ENCODE assay signal across 6 cellular contexts in genomic region chr11:124762624-124763155, GRCh38. TPM values are rescaled to one million over a fixed set of nuclear protein-coding genes. Genes with fewer than 3 reads are reported as not detected.
DNase-seq lines count a peak whose midpoint lies in the region; ATAC-seq, FAIRE-seq and TF ChIP-seq lines count a peak whose summit lies in the region.

No MANE protein-coding gene starts in this region.

- WGBS in GM23248 (ENCODE audit: low coverage in 1 of 2, low lambda C conversion rate in 2 of 2, missing lambda C conversion rate in 2 of 2), 2 experiments, result 1 to 2% methylated on average over 43 to 44 of the region's 45 CpGs

- H3K27me3 Mint-ChIP-seq in T-helper 17 cell, result peaks cover 32% of the 10 kb centered on the region

- peaks cover 7% of the 10 kb centered on the region; the same call in 1 of the 2 replicates for H3K4me1 ChIP-seq in GM23248 (ENCODE audit: insufficient read depth)
- peaks cover 20 to 25% of the 10 kb centered on the region in 2 donors for H3K4me1 ChIP-seq in kidney (ENCODE audit: control insufficient read depth in 1 of 2, insufficient read depth in 1 of 2, low read depth in 1 of 2, low read length in 2 of 2)

- H3K9me3 ChIP-seq in GM23248 (ENCODE audit: low read depth), result no peaks in the 10 kb centered on the region
- H3K9me3 ChIP-seq in T-helper 17 cell (ENCODE audit: control insufficient read depth, low read length, poor library complexity, severe bottlenecking), result no peaks in the 10 kb centered on the region
- H3K9me3 ChIP-seq in kidney (ENCODE audit: control insufficient read depth in 1 of 2, low read length in 2 of 2), result no peaks in the 10 kb centered on the region

- no peak for FAIRE-seq in kidney (lab: Jason Lieb, UNC)

- ATAC-seq in T-helper 17 cell (peak; percentile 44), GM18520 (IDR thresholded peaks at IDR 0.05; ENCODE audit: unreplicated experiment) (no peak), HG03097 (IDR thresholded peaks at IDR 0.05; ENCODE audit: low FRiP score, unreplicated experiment) (no peak)

- peak overlapping the region; percentile 68 for H3K4me3 ChIP-seq in GM23248
- H3K4me3 ChIP-seq in kidney (ENCODE audit: low read length in 2 of 2), result peak overlapping the region; percentile 40 to 72

- no peak for TF ChIP-seq CTCF in C4-2B (conservative IDR thresholded peaks at IDR 0.05)
- TF ChIP-seq CTCF in kidney (IDR thresholded peaks at IDR 0.05; ENCODE audit: borderline replicate concordance, extremely low read depth, insufficient read depth), result no peak

- H4K20me1 ChIP-seq in GM23248 (ENCODE audit: insufficient read depth), result 0 out of 2 replicates have a peak, but pooled peaks cover 4% of the 10 kb centered on the region

- intact Hi-C loops in kidney (cut with DNase I), result loop anchor here (5.0 kb wide), 1 partner anchor 90 kb away; the partner anchor contains the start of genes SIAE and SPA17

- H3K9me2 ChIP-seq in GM23248 (ENCODE audit: insufficient read depth), result no peaks in the 10 kb centered on the region

- H3K9ac ChIP-seq in GM23248 (peak overlapping the region; percentile 11; the same call in 1 of the 2 replicates), kidney (ENCODE audit: low read length in 2 of 2) (peak overlapping the region; percentile 44)

- in situ Hi-C loops in GM23248 (cut with MboI), result loop anchor here (10.0 kb wide), 1 partner anchor 88 kb away; the partner anchor contains the start of genes SIAE and SPA17

- H3F3A ChIP-seq in GM23248 (ENCODE audit: insufficient read depth), result no peaks in the 10 kb centered on the region

- H3K79me2 ChIP-seq in GM23248 (ENCODE audit: insufficient read depth), result no peaks in the 10 kb centered on the region

- H3K36me3 Mint-ChIP-seq in T-helper 17 cell (ENCODE audit: low read depth), result no peaks in the 10 kb centered on the region

- H3K36me3 ChIP-seq in GM23248 (ENCODE audit: low read depth), result peaks cover 7% of the 10 kb centered on the region
- H3K36me3 ChIP-seq in kidney (ENCODE audit: control insufficient read depth in 1 of 2, insufficient read depth in 2 of 2, low read length in 2 of 2), result no peaks in the 10 kb centered on the region

- peak; percentile 30 for DNase-seq in GM23248
- DNase-seq in T-helper 17 cell, result no peak
- DNase-seq in kidney, result peak; percentile 77

- peak overlapping the region; percentile 78 for H3K27ac Mint-ChIP-seq in T-helper 17 cell

- peaks cover 21% of the 10 kb centered on the region for H3K4me1 Mint-ChIP-seq in T-helper 17 cell

- H3K27me3 ChIP-seq in GM23248 (replicated peaks; ENCODE audit: insufficient read depth), result peaks cover 43% of the 10 kb centered on the region

- H3K27ac ChIP-seq in C4-2B (peak overlapping the region; percentile 14; the same call in 1 of the 2 replicates), GM23248 (no peak overlapping the region), kidney (ENCODE audit: low read depth in 2 of 2, low read length in 2 of 2) (peak overlapping the region; percentile 1 to 45)

- H3K4me3 Mint-ChIP-seq in T-helper 17 cell, result peak overlapping the region; percentile 98

- H3K4me2 ChIP-seq in GM23248 (ENCODE audit: unreplicated experiment), result peak overlapping the region; percentile 79

- H2AFZ ChIP-seq in GM23248, result peak overlapping the region; percentile 34; the same call in 1 of the 2 replicates

RNA-seq across cellular contexts. Expression of gene ESAM, which starts 0.6 kb away (rescaled TPM):
- total RNA-seq in GM23248 (2014; rRNA removed; shearing (Covaris generic)), result not detected in 2 replicates
- polyA plus RNA-seq in GM23248 (2016; fragmentation: Nextera tagmentation; extraction: Ambion mirVana) (not detected in 2 replicates), kidney (ENCODE audit: insufficient read depth, low read depth, low replicate concordance) (85.8 TPM)
- total RNA-seq in T-helper 17 cell (10 to 100 TPM in 1 of 2 donors, 1 to 10 TPM in 1; 3.5 to 30.5 TPM), kidney (63.0 TPM)

RNA-seq across cellular contexts. Expression of gene VSIG2, which starts 10.6 kb away (rescaled TPM):
- total RNA-seq in GM23248 (2014; rRNA removed; shearing (Covaris generic)), result not detected in 2 replicates
- not detected in 2 replicates for polyA plus RNA-seq in GM23248 (2016; fragmentation: Nextera tagmentation; extraction: Ambion mirVana)
- total RNA-seq in T-helper 17 cell, result under 1 TPM; 0.32 to 0.57 TPM
- 3.9 TPM for total RNA-seq in kidney
- polyA plus RNA-seq in kidney (ENCODE audit: insufficient read depth, low read depth, low replicate concordance), result 11.7 TPM

RNA-seq across cellular contexts. Expression of gene NRGN, which starts 22.9 kb away (rescaled TPM):
- total RNA-seq in GM23248 (2014; rRNA removed; shearing (Covaris generic)), result 0.32 TPM in 1 of 2 replicates, not detected in the other
- polyA plus RNA-seq in GM23248 (2016; fragmentation: Nextera tagmentation; extraction: Ambion mirVana) (0.23 and 0.29 TPM in 2 replicates), kidney (ENCODE audit: insufficient read depth, low read depth, low replicate concordance) (55.9 TPM)
- total RNA-seq in T-helper 17 cell (100 to 1,000 TPM in 1 of 2 donors, 10 to 100 TPM in 1; 20.8 to 614 TPM), kidney (17.9 TPM)

RNA-seq across cellular contexts. Expression of gene MSANTD2, which starts 37.5 kb away (rescaled TPM):
- 8.4 and 11.5 TPM in 2 replicates for total RNA-seq in GM23248 (2014; rRNA removed; shearing (Covaris generic))
- polyA plus RNA-seq in GM23248 (2016; fragmentation: Nextera tagmentation; extraction: Ambion mirVana) (4.5 and 6.0 TPM in 2 replicates), kidney (ENCODE audit: insufficient read depth, low read depth, low replicate concordance) (6.5 TPM)
- total RNA-seq in T-helper 17 cell (10 to 100 TPM; 10.1 to 11.3 TPM), kidney (16.4 TPM)

Comparison
In these comparisons a context has a peak if more than half of its experiments do, and no peak if none do; other contexts are left out.
1. DNase-seq: peak in GM23248 (single experiment) and kidney (single experiment); none in T-helper 17 cell (0 of 3).
2. RNA of gene NRGN, which starts 22.9 kb away (total RNA-seq): 20.8 to 614 TPM in T-helper 17 cell and 17.9 TPM in kidney (single experiment); 0.32 TPM in GM23248; every median in the first group is over 10 times any median in the second.